In genomic region chr3:40308725-40309438, GRCh38 we compare ENCODE assay signal across 8 cellular contexts. TPM values are rescaled to one million over a fixed set of nuclear protein-coding genes. Genes with fewer than 3 reads are reported as not detected.
A peak's percentile ranks its signal among the peaks of the same experiment; 100 is the strongest.
DNase-seq lines count a peak whose midpoint lies in the region; ATAC-seq and TF ChIP-seq lines count a peak whose summit lies in the region.

No MANE protein-coding gene starts in this region.

- no peaks in the 10 kb centered on the region for H3K9me3 Mint-ChIP-seq in activated CD4-positive, alpha-beta T cell treated with anti-CD3 and anti-CD28 coated beads, Interleukin-2, amount 10 ng/mL, durations not matched to agents 7 days and 5 days

- H2AFZ ChIP-seq in OCI-LY7 (ENCODE audit: low read length) = peak overlapping the region; percentile 98

- H3K27ac ChIP-seq in OCI-LY7 (ENCODE audit: low read depth, low read length, poor library complexity, severe bottlenecking) = no peak overlapping the region
- H3K27ac ChIP-seq in esophagus (ENCODE audit: low read depth in 2 of 2, low read length in 1 of 2) = peak overlapping the region; percentile 79 to 86

- peak overlapping the region; percentile 98 for H3K27ac Mint-ChIP-seq in activated CD4-positive, alpha-beta T cell treated with anti-CD3 and anti-CD28 coated beads, Interleukin-2, amount 10 ng/mL, durations not matched to agents 7 days and 5 days

- H3K9me3 ChIP-seq in OCI-LY7 (ENCODE audit: low read length) (no peaks in the 10 kb centered on the region), esophagus (ENCODE audit: control insufficient read depth in 2 of 2, insufficient read depth in 1 of 2, low read depth in 1 of 2, low read length in 1 of 2) (no peaks in the 10 kb centered on the region)

- ATAC-seq in omental fat pad (ENCODE audit: low FRiP score) = peak; percentile 31

- peaks cover 5% of the 10 kb centered on the region; the same call in 1 of the 2 replicates for H4K20me1 ChIP-seq in OCI-LY7 (ENCODE audit: insufficient read depth, low read length)

- H3K4me1 ChIP-seq in OCI-LY7 (ENCODE audit: insufficient read depth, low read length, poor library complexity, severe bottlenecking) = peaks cover 36% of the 10 kb centered on the region
- no peaks in the 10 kb centered on the region for H3K4me1 ChIP-seq in esophagus (ENCODE audit: control insufficient read depth in 2 of 2, insufficient read depth in 2 of 2, low read length in 1 of 2)

- H3K36me3 Mint-ChIP-seq in activated CD4-positive, alpha-beta T cell treated with anti-CD3 and anti-CD28 coated beads, Interleukin-2, amount 10 ng/mL, durations not matched to agents 7 days and 5 days (ENCODE audit: low read depth) = peaks cover 31% of the 10 kb centered on the region

- no peaks in the 10 kb centered on the region for H3K27me3 Mint-ChIP-seq in activated CD4-positive, alpha-beta T cell treated with anti-CD3 and anti-CD28 coated beads, Interleukin-2, amount 10 ng/mL, durations not matched to agents 7 days and 5 days

- H3K79me2 ChIP-seq in OCI-LY7 (ENCODE audit: insufficient read depth, low read depth, low read length) = peaks cover 29% of the 10 kb centered on the region

- H3K4me3 ChIP-seq in OCI-LY7 (ENCODE audit: low read depth, low read length, poor library complexity, severe bottlenecking) (peak overlapping the region; percentile 76), esophagus (ENCODE audit: low read depth in 1 of 2, low read length in 2 of 2) (peak overlapping the region; percentile 53 to 93)

- H3K36me3 ChIP-seq in OCI-LY7 (ENCODE audit: insufficient read depth, low read length) (peaks cover 32% of the 10 kb centered on the region), esophagus (ENCODE audit: control insufficient read depth in 2 of 2, insufficient read depth in 2 of 2, low read length in 1 of 2) (peaks cover 2 to 3% of the 10 kb centered on the region in 2 donors)

- CTCF ChIA-PET in activated CD4-positive, alpha-beta T cell treated with anti-CD3 and anti-CD28 coated beads, Interleukin-2, amount 10 ng/mL, durations not matched to agents 7 days and 5 days (lab: Charles Lee) = interaction anchor here (0.6 to 2.5 kb wide), 14 partner anchors 8 to 1622 kb away, joined by 3 to 14 read pairs (median 3); no protein-coding TSS in a partner anchor
- CTCF ChIA-PET in OCI-LY7 (lab: Charles Lee; ENCODE audit: unreplicated experiment) = interaction anchor here (0.8 to 1.4 kb wide), 5 partner anchors 9 to 193 kb away, joined by 3 to 6 read pairs (median 3); no protein-coding TSS in a partner anchor

- POLR2A ChIA-PET in activated CD4-positive, alpha-beta T cell treated with anti-CD3 and anti-CD28 coated beads, Interleukin-2, amount 10 ng/mL, durations not matched to agents 7 days and 5 days (lab: Charles Lee) = no interaction called here
- POLR2A ChIA-PET in OCI-LY7 (lab: Charles Lee) = interaction anchor here (0.5 to 2.2 kb wide), 11 partner anchors 9 to 860 kb away, joined by 3 to 8 read pairs (median 3); partner anchors contain the start of genes RPL14 and ZNF621

- peak overlapping the region; percentile 96 for H3K4me3 Mint-ChIP-seq in activated CD4-positive, alpha-beta T cell treated with anti-CD3 and anti-CD28 coated beads, Interleukin-2, amount 10 ng/mL, durations not matched to agents 7 days and 5 days

- no peaks in the 10 kb centered on the region for H3K27me3 ChIP-seq in esophagus (ENCODE audit: control insufficient read depth in 1 of 2, insufficient read depth in 2 of 2, low read length in 2 of 2)

- intact Hi-C loops in OCI-LY7 (cut with micrococcal nuclease; ENCODE audit: unreplicated experiment) = loop anchor here (2.0 to 5.0 kb wide), 2 partner anchors 144 to 218 kb away; no protein-coding TSS in a partner anchor

- H3K4me2 ChIP-seq in OCI-LY7 (ENCODE audit: low read length) = peak overlapping the region; percentile 79

- TSS peak; percentile 65 for BruUV-seq in OCI-LY7 (replicated peaks; lab: Mats Ljungman, UMichigan)

- DNase-seq in activated CD4-positive, alpha-beta T cell treated with anti-CD3 and anti-CD28 coated beads, Interleukin-2, amount 10 ng/mL, durations not matched to agents 7 days and 5 days = no peak
- DNase-seq in activated CD4-positive, alpha-beta T cell treated with anti-CD3 and anti-CD28 coated beads for 48 hours = no peak
- DNase-seq in OCI-LY7 (ENCODE audit: low spot score) (peak; percentile 15), omental fat pad (ENCODE audit: low spot score) (no peak), GM03348 (ENCODE audit: low spot score) (no peak), NCI-H1105 (lab: John Stamatoyannopoulos, UW) (no peak)
- DNase-seq in activated CD4-positive, CD25-positive, alpha-beta regulatory T cell treated with anti-CD3 and anti-CD28 coated beads, Interleukin-2, amount 50 U/mL, for 72 hours = no peak

- no peak for TF ChIP-seq CTCF in OCI-LY7 (conservative IDR thresholded peaks at IDR 0.05; ENCODE audit: low read length)
- no peak for TF ChIP-seq CTCF in omental fat pad (IDR thresholded peaks at IDR 0.05)

- peaks cover 25% of the 10 kb centered on the region for H3K4me1 Mint-ChIP-seq in activated CD4-positive, alpha-beta T cell treated with anti-CD3 and anti-CD28 coated beads, Interleukin-2, amount 10 ng/mL, durations not matched to agents 7 days and 5 days

- 18% methylated on average over 21 of the region's 21 CpGs for WGBS in esophagus, 2 donors

- H3K9me2 ChIP-seq in OCI-LY7 (ENCODE audit: insufficient read depth, low read length) = no peaks in the 10 kb centered on the region

RNA-seq across cellular contexts. Expression of gene EIF1B, which starts 0.6 kb away (rescaled TPM):
- 10 to 100 TPM; 35.0 to 37.5 TPM for total RNA-seq in activated CD4-positive, alpha-beta T cell treated with anti-CD3 and anti-CD28 coated beads, Interleukin-2, amount 10 ng/mL, durations not matched to agents 7 days and 5 days
- 14.0 and 14.5 TPM in 2 replicates for total RNA-seq in OCI-LY7 (2014; rRNA removed; shearing (Covaris generic))
- total RNA-seq in OCI-LY7 (2022) (65.0 and 71.0 TPM in 2 replicates), omental fat pad (10 to 100 TPM; 27.4 to 45.6 (median 38.1) TPM)
- polyA plus RNA-seq in esophagus = 10 to 100 TPM; 10.5 to 25.9 TPM
